ENCODE assay signal across 6 cellular contexts in the genomic region with DNA sequence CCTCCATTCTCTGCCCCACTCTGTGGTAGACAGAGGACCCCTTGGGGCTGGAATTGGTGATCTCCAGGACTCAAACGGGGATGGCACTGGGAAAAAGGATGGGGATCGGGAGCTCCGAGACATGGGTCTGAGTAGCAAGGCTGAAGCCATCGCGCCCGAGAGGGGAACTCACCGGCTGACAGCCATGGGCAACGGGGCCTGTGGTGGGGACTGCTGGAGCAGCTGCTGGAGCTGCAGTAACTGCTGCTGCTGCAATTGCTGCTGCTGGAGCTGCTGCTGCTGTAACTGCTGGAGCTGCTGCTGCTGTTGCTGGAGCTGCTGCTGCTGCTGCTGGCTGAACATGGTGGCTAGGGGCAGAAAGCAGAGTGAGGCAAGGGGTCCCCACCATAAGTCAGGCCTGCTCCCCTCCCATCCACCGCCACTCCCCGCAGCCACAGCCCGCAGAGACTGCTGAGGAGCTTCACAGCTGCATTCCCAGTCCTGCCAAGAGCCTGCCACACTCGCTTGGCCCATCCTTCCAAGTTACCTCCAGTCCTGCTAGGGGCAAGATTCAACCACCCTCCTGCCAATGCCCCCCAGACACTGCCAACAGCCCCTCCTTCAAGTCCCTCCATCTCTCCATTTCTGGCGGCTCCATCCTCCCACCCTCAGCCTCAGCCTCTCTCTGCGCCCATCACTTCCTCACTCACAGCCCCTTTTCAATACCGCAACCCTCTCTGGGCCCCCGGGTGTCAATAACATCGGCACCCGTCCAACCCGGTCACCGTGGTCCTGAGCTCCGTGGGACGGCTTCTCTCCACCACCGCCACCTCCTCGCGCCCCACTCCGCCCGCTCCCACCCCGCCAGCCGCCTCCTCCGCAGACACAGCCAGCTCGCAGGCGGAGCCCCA. TPM values are rescaled to one million over a fixed set of nuclear protein-coding genes. Genes with fewer than 3 reads are reported as not detected.
DNase-seq lines count a peak whose midpoint lies in the region; ATAC-seq and TF ChIP-seq lines count a peak whose summit lies in the region.

No MANE protein-coding gene starts in this region.

- peak; percentile 23 for ATAC-seq in HG03571 (IDR thresholded peaks at IDR 0.05; ENCODE audit: unreplicated experiment)
- peak in 2 of 4 donors; percentile 5 to 8 for ATAC-seq in psoas muscle

- WGBS in psoas muscle, 3 donors: 17 to 21% (median 18%) methylated on average over 23 to 32 of the region's 32 CpGs

- no peak for TF ChIP-seq CTCF in psoas muscle (IDR thresholded peaks at IDR 0.05)

- peaks cover 16% of the 10 kb centered on the region for H3K4me1 ChIP-seq in psoas muscle

- DNase-seq in effector CD8-positive, alpha-beta T cell (lab: John Stamatoyannopoulos, UW): peak; percentile 34
- DNase-seq in psoas muscle (no peak), DMS114 treated with DMSO at 0.1 percent for 48 hours (lab: John Stamatoyannopoulos, UW; ENCODE audit: unreplicated experiment) (no peak), NCI-H2081 (lab: John Stamatoyannopoulos, UW) (no peak)

- no peaks in the 10 kb centered on the region for H3K27me3 ChIP-seq in psoas muscle (ENCODE audit: insufficient read depth in 3 of 3, low read length in 2 of 3)

- H3K36me3 ChIP-seq in psoas muscle (ENCODE audit: insufficient read depth in 1 of 2, low read depth in 1 of 2): peaks cover 0 to 47% of the 10 kb centered on the region in 2 donors

- intact Hi-C loops in psoas muscle (cut with DNase I): loop anchor here in 1 of 2 donors (5.0 kb wide), 1 partner anchor 87 kb away; a partner anchor contains a TSS

- peak overlapping the region; percentile 90 for H3K27ac ChIP-seq in psoas muscle

- H3K4me3 ChIP-seq in GM08714 (ENCODE audit: low read length) (peak overlapping the region; percentile 59; the same call in 1 of the 2 replicates), psoas muscle (peak overlapping the region; percentile 89)

- H3K9me3 ChIP-seq in psoas muscle: no peaks in the 10 kb centered on the region

RNA-seq across cellular contexts. Expression of a gene that starts 0.6 kb away (rescaled TPM):
- total RNA-seq in psoas muscle: 100 to 1,000 TPM in 3 of 4 donors, 10 to 100 TPM in 1; 86.0 to 119 (median 109) TPM
- polyA plus RNA-seq in psoas muscle: 10 to 100 TPM; 36.2 to 84.7 (median 49.9) TPM

RNA-seq across cellular contexts. Expression of a gene that starts 12.4 kb away (rescaled TPM):
- 1 to 10 TPM; 1.2 to 5.4 (median 3.2) TPM for total RNA-seq in psoas muscle
- 1 to 10 TPM; 1.1 to 2.4 (median 1.5) TPM for polyA plus RNA-seq in psoas muscle

RNA-seq across cellular contexts. Expression of a gene that starts 30.7 kb away (rescaled TPM):
- total RNA-seq in psoas muscle: 10 to 100 TPM; 14.0 to 21.3 (median 17.8) TPM
- polyA plus RNA-seq in psoas muscle: 10 to 100 TPM; 23.1 to 36.2 (median 27.8) TPM

RNA-seq across cellular contexts. Expression of a gene that starts 41.5 kb away (rescaled TPM):
- total RNA-seq in psoas muscle: 1 to 10 TPM in 2 of 4 donors, under 1 TPM in 1, not detected in 1; 0.47 to 2.1 (median 1.4) TPM
- polyA plus RNA-seq in psoas muscle: under 1 TPM; 0.08 to 0.90 (median 0.69) TPM
